10 cellular contexts compared by ENCODE assay signal in genomic region chr5:171355302-171355724, GRCh38. TPM values are rescaled to one million over a fixed set of nuclear protein-coding genes. Genes with fewer than 3 reads are reported as not detected.
DNase-seq lines count a peak whose midpoint lies in the region; ATAC-seq lines count a peak whose summit lies in the region.
"Had no signal": no experiment of that assay in that cellular context is flagged by ENCODE, and none has a peak within 500 bp of the region (broad histone marks: within the 10 kb centered on the region; RNA-seq: fewer than 3 reads in every experiment).

No MANE protein-coding gene starts in this region.

- peak; percentile 61 for DNase-seq in activated CD8-positive, alpha-beta memory T cell treated with anti-CD3 and anti-CD28 coated beads for 24 hours
- no peak for DNase-seq in activated CD8-positive, alpha-beta memory T cell treated with anti-CD3 and anti-CD28 coated beads, Interleukin-2, amount 50 U/mL, for 4 hours
- DNase-seq in stimulated activated CD4-positive, alpha-beta T cell treated with anti-CD3 and anti-CD28 coated beads, Interleukin-4, amount 100 ng/mL, for 1 hour: peak; percentile 10
- DNase-seq in NCI-H1436 treated with DMSO at 0.1 percent for 48 hours (lab: John Stamatoyannopoulos, UW) (no peak), H4 (ENCODE audit: low spot score) (no peak)
- DNase-seq: pancreas had no signal

- peak; percentile 91 for ATAC-seq in GM21737 (IDR thresholded peaks at IDR 0.05; ENCODE audit: unreplicated experiment)
- ATAC-seq in HG03469 (IDR thresholded peaks at IDR 0.05; ENCODE audit: unreplicated experiment): peak; percentile 84
- no peak for ATAC-seq in esophagus mucosa
- ATAC-seq: pancreas had no signal

RNA-seq across cellular contexts. Expression of gene NPM1, which starts 32.3 kb away (rescaled TPM):
- 2,050 and 2,786 TPM in 2 replicates for total RNA-seq in H4 (2014; rRNA removed; shearing (Covaris generic))
- 922 TPM for total RNA-seq in esophagus mucosa

RNA-seq across cellular contexts. Expression of gene TLX3, which starts 46.3 kb away (rescaled TPM):
- not detected in 2 replicates for total RNA-seq in H4 (2014; rRNA removed; shearing (Covaris generic))
- total RNA-seq in esophagus mucosa: not detected
- total RNA-seq: A673, pancreas had no signal

Comparison
In these comparisons a context has a peak if more than half of its experiments do, and no peak if none do; other contexts are left out.
1. DNase-seq: peak in activated CD8-positive, alpha-beta memory T cell treated with anti-CD3 and anti-CD28 coated beads for 24 hours (single experiment) and stimulated activated CD4-positive, alpha-beta T cell treated with anti-CD3 and anti-CD28 coated beads, Interleukin-4, amount 100 ng/mL, for 1 hour (single experiment); none in activated CD8-positive, alpha-beta memory T cell treated with anti-CD3 and anti-CD28 coated beads, Interleukin-2, amount 50 U/mL, for 4 hours (single experiment), NCI-H1436 treated with DMSO at 0.1 percent for 48 hours (single experiment) and H4 (single experiment).